ENCODE assay signal across 19 cellular contexts in the genomic region with DNA sequence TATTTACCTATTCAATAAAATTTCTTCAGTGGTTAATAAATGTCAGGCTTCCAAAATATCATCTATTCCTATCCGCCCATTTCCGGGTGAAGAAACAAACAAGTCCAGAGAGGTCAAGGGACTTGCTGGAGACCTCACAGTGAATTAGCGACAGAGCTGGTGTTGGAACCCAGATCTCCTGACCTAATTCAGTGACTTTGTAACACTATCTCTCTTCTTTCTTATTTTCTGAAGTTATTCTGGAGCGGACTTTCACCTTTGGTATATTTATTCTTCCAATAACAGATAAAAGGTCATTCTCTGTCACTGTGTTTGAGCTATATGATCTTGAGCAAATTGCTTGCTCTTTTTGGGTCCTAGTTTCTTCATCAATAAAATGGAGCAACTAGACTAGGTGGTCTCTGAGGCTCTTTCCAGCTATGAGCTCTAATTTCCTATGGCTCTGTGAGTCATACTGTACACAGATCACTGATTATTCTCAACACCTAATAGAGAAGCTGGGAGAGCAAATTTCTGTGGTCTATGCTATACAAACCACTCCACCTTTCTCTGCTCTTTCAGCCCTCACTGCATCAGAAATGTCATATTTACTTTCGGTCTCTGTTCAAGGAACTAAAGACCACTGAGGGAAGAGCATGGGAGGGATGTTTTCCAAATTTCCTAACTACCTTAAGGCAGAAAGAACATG.
DNase-seq lines count a peak whose midpoint lies in the region; ATAC-seq, FAIRE-seq and TF ChIP-seq lines count a peak whose summit lies in the region.
"Had no signal": no experiment of that assay in that cellular context is flagged by ENCODE, and none has a peak within 500 bp of the region (broad histone marks: within the 10 kb centered on the region; RNA-seq: fewer than 3 reads in every experiment).

No MANE protein-coding gene starts in this region.

- no peaks in the 10 kb centered on the region for H3K27me3 ChIP-seq in astrocyte (ENCODE audit: insufficient read depth, low read length)
- no peaks in the 10 kb centered on the region for H3K27me3 ChIP-seq in liver (ENCODE audit: control insufficient read depth in 4 of 4, insufficient read depth in 4 of 4, low read length in 3 of 4)

- WGBS in liver: 34% methylated on average over 5 of the region's 5 CpGs

- no peak overlapping the region for H3K4me3 Mint-ChIP-seq in astrocyte (ENCODE audit: unreplicated experiment)
- no peak overlapping the region for H3K4me3 Mint-ChIP-seq in activated CD4-positive, alpha-beta T cell treated with anti-CD3 and anti-CD28 coated beads, Interleukin-2, amount 10 ng/mL, durations not matched to agents 7 days and 5 days
- H3K4me3 Mint-ChIP-seq: CD14-positive monocyte; CD4-positive, alpha-beta memory T cell; IgD-negative memory B cell had no signal

- no peak overlapping the region for H3K27ac Mint-ChIP-seq in astrocyte (ENCODE audit: unreplicated experiment)
- H3K27ac Mint-ChIP-seq in activated CD4-positive, alpha-beta T cell treated with anti-CD3 and anti-CD28 coated beads, Interleukin-2, amount 10 ng/mL, durations not matched to agents 7 days and 5 days: no peak overlapping the region
- H3K27ac Mint-ChIP-seq: CD14-positive monocyte; CD4-positive, alpha-beta memory T cell; IgD-negative memory B cell had no signal

- H4K20me1 ChIP-seq in astrocyte (ENCODE audit: insufficient read depth, low read length): no peaks in the 10 kb centered on the region
- H4K20me1 ChIP-seq: BLaER1 had no signal

- TF ChIP-seq CTCF in astrocyte (IDR thresholded peaks at IDR 0.05; ENCODE audit: insufficient read depth, low read depth, low read length) (no peak), liver (IDR thresholded peaks at IDR 0.05; ENCODE audit: low read depth, low read length, missing input control) (no peak)

- no peaks in the 10 kb centered on the region for H3K4me1 Mint-ChIP-seq in astrocyte (ENCODE audit: low read depth, unreplicated experiment)
- no peaks in the 10 kb centered on the region for H3K4me1 Mint-ChIP-seq in activated CD4-positive, alpha-beta T cell treated with anti-CD3 and anti-CD28 coated beads, Interleukin-2, amount 10 ng/mL, durations not matched to agents 7 days and 5 days
- H3K4me1 Mint-ChIP-seq: CD14-positive monocyte; CD4-positive, alpha-beta memory T cell; IgD-negative memory B cell had no signal

- H2AFZ ChIP-seq in astrocyte (ENCODE audit: low read depth, low read length): no peak overlapping the region
- H2AFZ ChIP-seq: GM23248 had no signal

- H3K9me3 ChIP-seq in astrocyte (ENCODE audit: insufficient read depth, low read depth, low read length): no peaks in the 10 kb centered on the region
- H3K9me3 ChIP-seq in liver (ENCODE audit: control insufficient read depth in 4 of 4, low read length in 3 of 4): no peaks in the 10 kb centered on the region
- H3K9me3 ChIP-seq: BLaER1, HAP-1 had no signal

- no peak for ATAC-seq in GM18519 (IDR thresholded peaks at IDR 0.05; ENCODE audit: low FRiP score, unreplicated experiment)

- H3K4me2 ChIP-seq in astrocyte (ENCODE audit: low read length): no peak overlapping the region
- H3K4me2 ChIP-seq: BLaER1 had no signal

- no peak for TF ChIP-seq RAD21 in liver (IDR thresholded peaks at IDR 0.05)

- H3K27ac ChIP-seq in astrocyte (ENCODE audit: low read depth, low read length): no peak overlapping the region
- H3K27ac ChIP-seq in liver (ENCODE audit: low read depth in 1 of 2, low read length in 2 of 2): no peak overlapping the region
- H3K27ac ChIP-seq: 22Rv1, BLaER1, GM23248 had no signal

- H3K4me1 ChIP-seq in astrocyte (ENCODE audit: insufficient read depth, low read length) (no peaks in the 10 kb centered on the region), liver (ENCODE audit: control insufficient read depth in 4 of 4, insufficient read depth in 4 of 4, low read length in 3 of 4) (peaks cover 0 to 18% (median 8%) of the 10 kb centered on the region in 4 donors)
- H3K4me1 ChIP-seq: BLaER1, HAP-1 had no signal

- POLR2A ChIA-PET in activated CD4-positive, alpha-beta T cell treated with anti-CD3 and anti-CD28 coated beads, Interleukin-2, amount 10 ng/mL, durations not matched to agents 7 days and 5 days (lab: Charles Lee): no interaction called here

- H3K27me3 Mint-ChIP-seq in astrocyte (ENCODE audit: low read depth, unreplicated experiment): no peaks in the 10 kb centered on the region
- no peaks in the 10 kb centered on the region for H3K27me3 Mint-ChIP-seq in activated CD4-positive, alpha-beta T cell treated with anti-CD3 and anti-CD28 coated beads, Interleukin-2, amount 10 ng/mL, durations not matched to agents 7 days and 5 days
- H3K27me3 Mint-ChIP-seq: CD4-positive, alpha-beta memory T cell; IgD-negative memory B cell had no signal

- H3K79me2 ChIP-seq in astrocyte (ENCODE audit: insufficient read depth, low read length): no peaks in the 10 kb centered on the region

- CTCF ChIA-PET in activated CD4-positive, alpha-beta T cell treated with anti-CD3 and anti-CD28 coated beads, Interleukin-2, amount 10 ng/mL, durations not matched to agents 7 days and 5 days (lab: Charles Lee): interaction anchor here (0.6 kb wide), 1 partner anchor 764 kb away, joined by 3 read pairs; no protein-coding TSS in a partner anchor

- H3K36me3 ChIP-seq in astrocyte (ENCODE audit: insufficient read depth, low read length) (no peaks in the 10 kb centered on the region), liver (ENCODE audit: control insufficient read depth in 4 of 4, insufficient read depth in 3 of 4, low read depth in 1 of 4, low read length in 3 of 4) (no peaks in the 10 kb centered on the region)
- H3K36me3 ChIP-seq: BLaER1, HAP-1 had no signal

- no peaks in the 10 kb centered on the region for H3K9me3 Mint-ChIP-seq in astrocyte (ENCODE audit: unreplicated experiment)
- H3K9me3 Mint-ChIP-seq in activated CD4-positive, alpha-beta T cell treated with anti-CD3 and anti-CD28 coated beads, Interleukin-2, amount 10 ng/mL, durations not matched to agents 7 days and 5 days: no peaks in the 10 kb centered on the region
- H3K9me3 Mint-ChIP-seq: CD4-positive, alpha-beta memory T cell had no signal

- H3K36me3 Mint-ChIP-seq in astrocyte (ENCODE audit: low read depth, unreplicated experiment): no peaks in the 10 kb centered on the region
- no peaks in the 10 kb centered on the region for H3K36me3 Mint-ChIP-seq in activated CD4-positive, alpha-beta T cell treated with anti-CD3 and anti-CD28 coated beads, Interleukin-2, amount 10 ng/mL, durations not matched to agents 7 days and 5 days (ENCODE audit: low read depth)
- H3K36me3 Mint-ChIP-seq: CD14-positive monocyte; CD4-positive, alpha-beta memory T cell; IgD-negative memory B cell had no signal

- peak; percentile 56 for FAIRE-seq in astrocyte (lab: Jason Lieb, UNC)

- DNase-seq in DMS53 (lab: John Stamatoyannopoulos, UW): peak; percentile 1
- no peak for DNase-seq in DMS53 treated with DMSO at 0.1 percent for 48 hours (lab: John Stamatoyannopoulos, UW; ENCODE audit: unreplicated experiment)
- no peak for DNase-seq in astrocyte (ENCODE audit: low read depth)
- DNase-seq in midbrain (lab: John Stamatoyannopoulos, UW): no peak
- no peak for DNase-seq in activated CD4-positive, alpha-beta T cell treated with anti-CD3 and anti-CD28 coated beads, Interleukin-2, amount 10 ng/mL, durations not matched to agents 7 days and 5 days
- DNase-seq: CD4-positive, alpha-beta memory T cell; DMS 273 treated with DMSO at 0.1 percent for 48 hours; DMS79; GF-D8; GM23248; Kasumi-1; KG1 had no signal

- H3K4me3 ChIP-seq in astrocyte (ENCODE audit: insufficient read depth, low read depth, low read length): no peak overlapping the region
- H3K4me3 ChIP-seq in liver (ENCODE audit: low read depth in 1 of 3, low read length in 3 of 3): no peak overlapping the region
- H3K4me3 ChIP-seq: BLaER1, GM23248, HAP-1 had no signal

- H3K9ac ChIP-seq in astrocyte (ENCODE audit: low read length) (no peak overlapping the region), liver (ENCODE audit: low read depth in 1 of 2, low read length in 2 of 2) (no peak overlapping the region)
- H3K9ac ChIP-seq: BLaER1, GM23248 had no signal

TF ChIP-seq in liver, 16 proteins besides CTCF, POLR2A, EP300 and RAD21:
- TF ChIP-seq HNF4A (conservative IDR thresholded peaks at IDR 0.05) (peak; percentile 67 to 73), RXRA (IDR thresholded peaks at IDR 0.05) (peak; percentile 53 to 55), JUND (IDR thresholded peaks at IDR 0.05) (peak in 1 of 2 donors; percentile 53), SP1 (IDR thresholded peaks at IDR 0.05) (peak; percentile 22), NR2F2 (IDR thresholded peaks at IDR 0.05) (no peak)
- TF ChIP-seq, protein P1, sequence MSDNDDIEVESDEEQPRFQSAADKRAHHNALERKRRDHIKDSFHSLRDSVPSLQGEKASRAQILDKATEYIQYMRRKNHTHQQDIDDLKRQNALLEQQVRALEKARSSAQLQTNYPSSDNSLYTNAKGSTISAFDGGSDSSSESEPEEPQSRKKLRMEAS (IDR thresholded peaks at IDR 0.05): peak; percentile 31
